In the genomic region with DNA sequence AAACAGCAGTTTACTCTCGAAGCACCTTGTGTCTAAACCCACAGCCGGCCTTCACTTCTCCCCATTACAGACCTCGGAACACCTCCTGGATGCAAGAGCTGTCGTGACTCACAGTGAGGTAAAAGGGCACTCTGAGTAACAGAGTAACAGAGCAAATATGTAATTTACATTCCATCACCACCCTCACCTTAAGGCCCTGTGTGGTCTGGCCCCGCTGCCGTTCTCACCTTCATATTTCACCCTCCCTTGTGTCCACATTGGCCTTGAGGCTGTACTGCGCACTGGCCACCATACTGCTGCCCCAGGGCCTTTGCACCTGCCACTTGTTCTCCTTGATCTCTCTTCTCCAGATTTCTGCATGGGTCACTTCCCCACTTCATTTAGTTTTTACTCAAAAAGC, we compare ENCODE assay signal across 1 cellular context.
A peak's percentile ranks its signal among the peaks of the same experiment; 100 is the strongest.
TF ChIP-seq lines count a peak whose summit lies in the region.

No MANE protein-coding gene starts in this region.

TF ChIP-seq in HEK293, 187 proteins besides CTCF, POLR2A, EP300 and RAD21:
- TF ChIP-seq, protein P1, sequence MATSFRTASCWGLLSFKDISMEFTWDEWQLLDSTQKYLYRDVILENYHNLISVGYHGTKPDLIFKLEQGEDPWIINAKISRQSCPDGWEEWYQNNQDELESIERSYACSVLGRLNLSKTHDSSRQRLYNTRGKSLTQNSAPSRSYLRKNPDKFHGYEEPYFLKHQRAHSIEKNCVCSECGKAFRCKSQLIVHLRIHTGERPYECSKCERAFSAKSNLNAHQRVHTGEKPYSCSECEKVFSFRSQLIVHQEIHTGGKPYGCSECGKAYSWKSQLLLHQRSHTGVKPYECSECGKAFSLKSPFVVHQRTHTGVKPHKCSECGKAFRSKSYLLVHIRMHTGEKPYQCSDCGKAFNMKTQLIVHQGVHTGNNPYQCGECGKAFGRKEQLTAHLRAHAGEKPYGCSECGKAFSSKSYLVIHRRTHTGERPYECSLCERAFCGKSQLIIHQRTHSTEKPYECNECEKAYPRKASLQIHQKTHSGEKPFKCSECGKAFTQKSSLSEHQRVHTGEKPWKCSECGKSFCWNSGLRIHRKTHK (tag by site-specific recombination; IDR thresholded peaks at IDR 0.05), result no peak
- TF ChIP-seq ZNF292 (tag by site-specific recombination; IDR thresholded peaks at IDR 0.05; ENCODE audit: borderline replicate concordance, low read depth), result no peak
- TF ChIP-seq ZNF623 (tag by site-specific recombination; IDR thresholded peaks at IDR 0.05), result peak; percentile 93
- TF ChIP-seq, protein P2, sequence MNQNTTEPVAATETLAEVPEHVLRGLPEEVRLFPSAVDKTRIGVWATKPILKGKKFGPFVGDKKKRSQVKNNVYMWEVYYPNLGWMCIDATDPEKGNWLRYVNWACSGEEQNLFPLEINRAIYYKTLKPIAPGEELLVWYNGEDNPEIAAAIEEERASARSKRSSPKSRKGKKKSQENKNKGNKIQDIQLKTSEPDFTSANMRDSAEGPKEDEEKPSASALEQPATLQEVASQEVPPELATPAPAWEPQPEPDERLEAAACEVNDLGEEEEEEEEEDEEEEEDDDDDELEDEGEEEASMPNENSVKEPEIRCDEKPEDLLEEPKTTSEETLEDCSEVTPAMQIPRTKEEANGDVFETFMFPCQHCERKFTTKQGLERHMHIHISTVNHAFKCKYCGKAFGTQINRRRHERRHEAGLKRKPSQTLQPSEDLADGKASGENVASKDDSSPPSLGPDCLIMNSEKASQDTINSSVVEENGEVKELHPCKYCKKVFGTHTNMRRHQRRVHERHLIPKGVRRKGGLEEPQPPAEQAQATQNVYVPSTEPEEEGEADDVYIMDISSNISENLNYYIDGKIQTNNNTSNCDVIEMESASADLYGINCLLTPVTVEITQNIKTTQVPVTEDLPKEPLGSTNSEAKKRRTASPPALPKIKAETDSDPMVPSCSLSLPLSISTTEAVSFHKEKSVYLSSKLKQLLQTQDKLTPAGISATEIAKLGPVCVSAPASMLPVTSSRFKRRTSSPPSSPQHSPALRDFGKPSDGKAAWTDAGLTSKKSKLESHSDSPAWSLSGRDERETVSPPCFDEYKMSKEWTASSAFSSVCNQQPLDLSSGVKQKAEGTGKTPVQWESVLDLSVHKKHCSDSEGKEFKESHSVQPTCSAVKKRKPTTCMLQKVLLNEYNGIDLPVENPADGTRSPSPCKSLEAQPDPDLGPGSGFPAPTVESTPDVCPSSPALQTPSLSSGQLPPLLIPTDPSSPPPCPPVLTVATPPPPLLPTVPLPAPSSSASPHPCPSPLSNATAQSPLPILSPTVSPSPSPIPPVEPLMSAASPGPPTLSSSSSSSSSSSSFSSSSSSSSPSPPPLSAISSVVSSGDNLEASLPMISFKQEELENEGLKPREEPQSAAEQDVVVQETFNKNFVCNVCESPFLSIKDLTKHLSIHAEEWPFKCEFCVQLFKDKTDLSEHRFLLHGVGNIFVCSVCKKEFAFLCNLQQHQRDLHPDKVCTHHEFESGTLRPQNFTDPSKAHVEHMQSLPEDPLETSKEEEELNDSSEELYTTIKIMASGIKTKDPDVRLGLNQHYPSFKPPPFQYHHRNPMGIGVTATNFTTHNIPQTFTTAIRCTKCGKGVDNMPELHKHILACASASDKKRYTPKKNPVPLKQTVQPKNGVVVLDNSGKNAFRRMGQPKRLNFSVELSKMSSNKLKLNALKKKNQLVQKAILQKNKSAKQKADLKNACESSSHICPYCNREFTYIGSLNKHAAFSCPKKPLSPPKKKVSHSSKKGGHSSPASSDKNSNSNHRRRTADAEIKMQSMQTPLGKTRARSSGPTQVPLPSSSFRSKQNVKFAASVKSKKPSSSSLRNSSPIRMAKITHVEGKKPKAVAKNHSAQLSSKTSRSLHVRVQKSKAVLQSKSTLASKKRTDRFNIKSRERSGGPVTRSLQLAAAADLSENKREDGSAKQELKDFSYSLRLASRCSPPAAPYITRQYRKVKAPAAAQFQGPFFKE (tag by site-specific recombination; IDR thresholded peaks at IDR 0.05; ENCODE audit: borderline replicate concordance), result no peak
TF ChIP-seq in HEK293: peak in this region for 1.
